ENCODE assay signal across 23 cellular contexts in genomic region chr20:32141465-32141980, GRCh38. TPM values are rescaled to one million over a fixed set of nuclear protein-coding genes. Genes with fewer than 3 reads are reported as not detected.
A peak's percentile ranks its signal among the peaks of the same experiment; 100 is the strongest.
DNase-seq lines count a peak whose midpoint lies in the region; ATAC-seq and TF ChIP-seq lines count a peak whose summit lies in the region.
"Had no signal": no experiment of that assay in that cellular context is flagged by ENCODE, and none has a peak within 500 bp of the region (broad histone marks: within the 10 kb centered on the region; RNA-seq: fewer than 3 reads in every experiment).

No MANE protein-coding gene starts in this region.

- no peak overlapping the region for H3K4me3 ChIP-seq in tibial artery
- H3K4me3 ChIP-seq: SJSA1 had no signal

- no peaks in the 10 kb centered on the region for H3K9me3 ChIP-seq in tibial artery
- H3K9me3 ChIP-seq: SJSA1 had no signal

- H3K4me1 Mint-ChIP-seq in progenitor cell of endocrine pancreas (ENCODE audit: low read depth), result no peaks in the 10 kb centered on the region

- peaks cover 93 to 98% (median 95%) of the 10 kb centered on the region in 3 donors for H3K36me3 ChIP-seq in tibial artery

- ATAC-seq in activated naive CD4-positive, alpha-beta T cell treated with anti-CD3 and anti-CD28 coated beads, Interleukin-2, amount 50 U/mL, for 72 hours, result no peak
- ATAC-seq in HG03457 (IDR thresholded peaks at IDR 0.05; ENCODE audit: unreplicated experiment), result no peak
- ATAC-seq in GM19467 (IDR thresholded peaks at IDR 0.05; ENCODE audit: unreplicated experiment), result no peak
- ATAC-seq: PC-3 had no signal

- peaks cover 19 to 27% of the 10 kb centered on the region in 2 donors for H3K36me3 Mint-ChIP-seq in activated naive CD4-positive, alpha-beta T cell treated with anti-CD3 and anti-CD28 coated beads, Interleukin-2, amount 50 U/mL, for 72 hours
- H3K36me3 Mint-ChIP-seq in progenitor cell of endocrine pancreas (ENCODE audit: insufficient read depth), result peaks cover 52% of the 10 kb centered on the region

- H3K27ac Mint-ChIP-seq in activated naive CD4-positive, alpha-beta T cell treated with anti-CD3 and anti-CD28 coated beads, Interleukin-2, amount 50 U/mL, for 72 hours, result peak overlapping the region; percentile 3 to 51
- peak overlapping the region; percentile 26 for H3K27ac Mint-ChIP-seq in progenitor cell of endocrine pancreas

- no peak for DNase-seq in activated naive CD4-positive, alpha-beta T cell treated with anti-CD3 and anti-CD28 coated beads, Interleukin-2, amount 50 U/mL, for 72 hours (ENCODE audit: low spot score in 2 of 2)
- DNase-seq in activated naive CD4-positive, alpha-beta T cell (lab: John Stamatoyannopoulos, UW), result no peak
- peak; percentile 50 for DNase-seq in islet precursor cell
- DNase-seq in progenitor cell of endocrine pancreas (ENCODE audit: low spot score, unreplicated experiment), result no peak
- no peak for DNase-seq in tibial artery
- DNase-seq: 8988T; ACHN; Calu3; DMS79 treated with DMSO at 0.1 percent for 48 hours; Karpas-422; NCI-H1092 treated with DMSO at 0.1 percent for 48 hours; NCI-H1436; NCI-H187 treated with DMSO at 0.1 percent for 48 hours; NCI-H446 treated with DMSO at 0.1 percent for 48 hours; NCI-H526; NCI-H82; NK-92 treated with Interleukin-12 subunit alpha and Interleukin-12 subunit beta, amount 100 ng/mL, for 24 hours; PC-3; Right ventricle myocardium superior had no signal

- H3K4me1 ChIP-seq in tibial artery, result no peaks in the 10 kb centered on the region
- H3K4me1 ChIP-seq: SJSA1 had no signal

- no peak overlapping the region for H3K4me3 Mint-ChIP-seq in progenitor cell of endocrine pancreas (ENCODE audit: low read depth)

- TF ChIP-seq CTCF in progenitor cell of endocrine pancreas (IDR thresholded peaks at IDR 0.05; ENCODE audit: unreplicated experiment) (no peak), tibial artery (IDR thresholded peaks at IDR 0.05) (no peak)

- H3K27me3 ChIP-seq in tibial artery, result no peaks in the 10 kb centered on the region
- H3K27me3 ChIP-seq: SJSA1 had no signal

- H3K27me3 Mint-ChIP-seq in progenitor cell of endocrine pancreas, result no peaks in the 10 kb centered on the region

- intact Hi-C loops in tibial artery (cut with DNase I; ENCODE audit: low total_unique reads), result no loop called here

- H3K27ac ChIP-seq in tibial artery, result no peak overlapping the region
- H3K27ac ChIP-seq: HL-60, SJSA1 had no signal

- no peaks in the 10 kb centered on the region for H3K9me3 Mint-ChIP-seq in activated naive CD4-positive, alpha-beta T cell treated with anti-CD3 and anti-CD28 coated beads, Interleukin-2, amount 50 U/mL, for 72 hours
- no peaks in the 10 kb centered on the region for H3K9me3 Mint-ChIP-seq in progenitor cell of endocrine pancreas (ENCODE audit: low read depth)

RNA-seq across cellular contexts. Expression of gene TM9SF4, which starts 32.0 kb away (rescaled TPM):
- total RNA-seq in activated naive CD4-positive, alpha-beta T cell treated with anti-CD3 and anti-CD28 coated beads, Interleukin-2, amount 50 U/mL, for 72 hours, result 10 to 100 TPM; 41.0 to 45.4 TPM
- total RNA-seq in progenitor cell of endocrine pancreas, result 88.7 and 92.9 TPM in 2 replicates
